ENCODE assay signal across 8 cellular contexts in genomic region chr1:187928288-187928687, GRCh38.
A peak's percentile ranks its signal among the peaks of the same experiment; 100 is the strongest.
DNase-seq lines count a peak whose midpoint lies in the region; ATAC-seq, FAIRE-seq and TF ChIP-seq lines count a peak whose summit lies in the region.

No MANE protein-coding gene starts in this region.

- no peaks in the 10 kb centered on the region for H4K20me1 ChIP-seq in IMR-90 (ENCODE audit: insufficient read depth, low read length)

- H2AK5ac ChIP-seq in IMR-90 (ENCODE audit: low read depth, low read length) (no peak overlapping the region), trophoblast cell (ENCODE audit: low read length) (no peak overlapping the region)

- TF ChIP-seq RAD21 in IMR-90 (IDR thresholded peaks at IDR 0.05; ENCODE audit: low read length) = peak; percentile 71

- H3K9ac ChIP-seq in IMR-90 (ENCODE audit: low read depth, low read length) (no peak overlapping the region), trophoblast cell (ENCODE audit: low read length) (no peak overlapping the region)

- no peak overlapping the region for H4K91ac ChIP-seq in IMR-90 (ENCODE audit: insufficient read depth, low read depth, low read length)
- no peak overlapping the region for H4K91ac ChIP-seq in trophoblast cell (ENCODE audit: low read depth, low read length)

- H2BK12ac ChIP-seq in trophoblast cell (ENCODE audit: low read length) = no peak overlapping the region

- no peak for FAIRE-seq in RCC 7860 (lab: Jason Lieb, UNC)

- H3K14ac ChIP-seq in IMR-90 (replicated peaks; ENCODE audit: low read depth, low read length) (no peak overlapping the region), trophoblast cell (ENCODE audit: low read length) (no peak overlapping the region)

- H3K4me3 ChIP-seq in IMR-90 (ENCODE audit: insufficient read depth, low read depth, low read length) (no peak overlapping the region), trophoblast cell (ENCODE audit: low read depth, low read length) (no peak overlapping the region)

- H2BK5ac ChIP-seq in IMR-90 (ENCODE audit: low read depth, low read length, poor library complexity, severe bottlenecking) (no peak overlapping the region), trophoblast cell (ENCODE audit: low read depth, low read length, poor library complexity) (no peak overlapping the region)

- H3K27me3 ChIP-seq in IMR-90 (ENCODE audit: control insufficient read depth, insufficient read depth, low read length) = no peaks in the 10 kb centered on the region
- no peaks in the 10 kb centered on the region for H3K27me3 ChIP-seq in trophoblast cell (ENCODE audit: insufficient read depth, low read length)

- no peak overlapping the region for H3K18ac ChIP-seq in IMR-90 (ENCODE audit: low read depth, low read length)
- H3K18ac ChIP-seq in trophoblast cell (ENCODE audit: low read length) = no peak overlapping the region

- H3K36me3 ChIP-seq in IMR-90 (ENCODE audit: control insufficient read depth, insufficient read depth, low read length) (no peaks in the 10 kb centered on the region), trophoblast cell (ENCODE audit: control insufficient read depth in 1 of 2, insufficient read depth in 2 of 2, low read length in 2 of 2) (no peaks in the 10 kb centered on the region)

- H3K4me1 ChIP-seq in IMR-90 (ENCODE audit: control insufficient read depth, insufficient read depth, low read length) (no peaks in the 10 kb centered on the region), trophoblast cell (ENCODE audit: control insufficient read depth in 1 of 2, insufficient read depth in 2 of 2, low read length in 2 of 2) (no peaks in the 10 kb centered on the region)

- no peak overlapping the region for H2BK20ac ChIP-seq in IMR-90 (ENCODE audit: low read depth, low read length)

- peaks cover 2% of the 10 kb centered on the region; the same call in 1 of the 2 replicates for H3K9me1 ChIP-seq in IMR-90 (ENCODE audit: insufficient read depth, low read length)

- H2AK9ac ChIP-seq in IMR-90 (replicated peaks; ENCODE audit: low read depth, low read length, poor library complexity) = no peak overlapping the region

- no peak overlapping the region for H4K5ac ChIP-seq in IMR-90 (ENCODE audit: low read depth, low read length)

- TF ChIP-seq POLR2A in IMR-90 (IDR thresholded peaks at IDR 0.05; ENCODE audit: low read depth, low read length) = no peak

- H3K9me3 ChIP-seq in IMR-90 (ENCODE audit: control insufficient read depth, insufficient read depth, low read length) = no peaks in the 10 kb centered on the region
- no peaks in the 10 kb centered on the region for H3K9me3 ChIP-seq in trophoblast cell (ENCODE audit: insufficient read depth, low read depth, low read length)

- no peak overlapping the region for H2AFZ ChIP-seq in IMR-90 (replicated peaks; ENCODE audit: low read length, poor library complexity)
- H2AFZ ChIP-seq in trophoblast cell (ENCODE audit: insufficient read depth, low read length, poor library complexity) = no peak overlapping the region

- DNase-seq in IMR-90 = peak; percentile 36
- DNase-seq in dermis blood vessel endothelial cell = peak; percentile 72
- DNase-seq in trophoblast cell = peak; percentile 22 to 66
- no peak for DNase-seq in RCC 7860 (ENCODE audit: low spot score)
- DNase-seq in activated CD8-positive, alpha-beta memory T cell treated with anti-CD3 and anti-CD28 coated beads for 24 hours = no peak
- no peak for DNase-seq in Kasumi-1 (lab: John Stamatoyannopoulos, UW)

- H3K27ac ChIP-seq in IMR-90 (ENCODE audit: insufficient read depth, low read length) (no peak overlapping the region), trophoblast cell (ENCODE audit: low read depth, low read length) (no peak overlapping the region)

- H3K56ac ChIP-seq in IMR-90 (ENCODE audit: extremely low read depth, insufficient read depth, low read length) = no peak overlapping the region

- ATAC-seq in GM18909 (IDR thresholded peaks at IDR 0.05; ENCODE audit: poor library complexity, unreplicated experiment) = peak; percentile 76
- ATAC-seq in IMR-90 (ENCODE audit: low read depth) = peak; percentile 57
- ATAC-seq in HG02870 (IDR thresholded peaks at IDR 0.05; ENCODE audit: unreplicated experiment) = no peak

- BruUV-seq in IMR-90 (replicated peaks; lab: Mats Ljungman, UMichigan) = no TSS peak

- H3K4me2 ChIP-seq in IMR-90 (ENCODE audit: low read depth, low read length) (no peak overlapping the region), trophoblast cell (ENCODE audit: low read length) (no peak overlapping the region)

- no peak overlapping the region for H3K23ac ChIP-seq in IMR-90 (ENCODE audit: low read depth, low read length)
- H3K23ac ChIP-seq in trophoblast cell (ENCODE audit: low read length) = no peak overlapping the region

- no peak overlapping the region for H2BK15ac ChIP-seq in IMR-90 (ENCODE audit: low read depth, low read length)

- 63% methylated on average over 3 of the region's 4 CpGs; no CpG with 5 or more reads in 1 of the 2 experiments for WGBS in IMR-90 (ENCODE audit: extremely low coverage in 2 of 2, insufficient read length in 1 of 2), 2 experiments
- no CpG with 5 or more reads among the region's 4 CpGs for WGBS in trophoblast cell (ENCODE audit: extremely low coverage, insufficient coverage, insufficient read length)

- 0 out of 2 replicates have a peak overlapping the region, but pooled peaks have one; percentile 30 for H2BK120ac ChIP-seq in IMR-90 (ENCODE audit: low read depth, low read length)
- H2BK120ac ChIP-seq in trophoblast cell (ENCODE audit: insufficient read depth, low read length, poor library complexity) = no peak overlapping the region

- H4K8ac ChIP-seq in IMR-90 (ENCODE audit: low read depth in 2 of 2, low read length in 2 of 2) (no peak overlapping the region), trophoblast cell (ENCODE audit: low read depth, low read length) (no peak overlapping the region)

- in situ Hi-C loops in IMR-90 (cut with MboI; ENCODE audit: low sequenced_read_pairs) = no loop called here

- H3K79me1 ChIP-seq in IMR-90 (ENCODE audit: low read depth in 1 of 2, low read length in 2 of 2) = no peaks in the 10 kb centered on the region
- no peaks in the 10 kb centered on the region for H3K79me1 ChIP-seq in trophoblast cell (ENCODE audit: low read length)

- no peak overlapping the region for H4K12ac ChIP-seq in trophoblast cell (ENCODE audit: low read depth, low read length)

- POLR2A ChIA-PET in IMR-90 (lab: Charles Lee; ENCODE audit: unreplicated experiment) = no interaction called here

- TF ChIP-seq CTCF in IMR-90 (conservative IDR thresholded peaks at IDR 0.05; ENCODE audit: low read depth, low read length) = peak; percentile 64

- no peak overlapping the region for H3K4ac ChIP-seq in IMR-90 (ENCODE audit: low read depth, low read length)
- no peak overlapping the region for H3K4ac ChIP-seq in trophoblast cell (ENCODE audit: low read depth, low read length)

- CTCF ChIA-PET in IMR-90 (lab: Yijun Ruan, JAX) = interaction anchor here (0.6 to 1.0 kb wide), 2 partner anchors 53 to 1034 kb away, joined by 3 to 4 read pairs; no protein-coding TSS in a partner anchor

- no peaks in the 10 kb centered on the region for H3K79me2 ChIP-seq in trophoblast cell (ENCODE audit: control insufficient read depth, insufficient read depth, low read length, poor library complexity)

- intact Hi-C loops in IMR-90 (cut with micrococcal nuclease) = loop anchor here (2.0 to 10.0 kb wide), 5 partner anchors 201 to 876 kb away; no protein-coding TSS in a partner anchor

- dilution Hi-C loops in IMR-90 (cut with HindIII; ENCODE audit: low sequenced_read_pairs, unreplicated experiment) = no loop called here

TF ChIP-seq in IMR-90, 13 proteins besides CTCF, POLR2A, EP300 and RAD21:
- TF ChIP-seq ELK1 (IDR thresholded peaks at IDR 0.05; ENCODE audit: borderline replicate concordance, low read depth, low read length) (no peak), SMC3 (IDR thresholded peaks at IDR 0.05; ENCODE audit: low read depth, low read length) (peak; percentile 48)

Comparison
In these comparisons a context has a peak if more than half of its experiments do, and no peak if none do; other contexts are left out.
1. DNase-seq: peak in IMR-90 (single experiment), dermis blood vessel endothelial cell (single experiment) and trophoblast cell (2 of 2); none in RCC 7860 (single experiment), activated CD8-positive, alpha-beta memory T cell treated with anti-CD3 and anti-CD28 coated beads for 24 hours (single experiment) and Kasumi-1 (0 of 2).